In the genomic region with DNA sequence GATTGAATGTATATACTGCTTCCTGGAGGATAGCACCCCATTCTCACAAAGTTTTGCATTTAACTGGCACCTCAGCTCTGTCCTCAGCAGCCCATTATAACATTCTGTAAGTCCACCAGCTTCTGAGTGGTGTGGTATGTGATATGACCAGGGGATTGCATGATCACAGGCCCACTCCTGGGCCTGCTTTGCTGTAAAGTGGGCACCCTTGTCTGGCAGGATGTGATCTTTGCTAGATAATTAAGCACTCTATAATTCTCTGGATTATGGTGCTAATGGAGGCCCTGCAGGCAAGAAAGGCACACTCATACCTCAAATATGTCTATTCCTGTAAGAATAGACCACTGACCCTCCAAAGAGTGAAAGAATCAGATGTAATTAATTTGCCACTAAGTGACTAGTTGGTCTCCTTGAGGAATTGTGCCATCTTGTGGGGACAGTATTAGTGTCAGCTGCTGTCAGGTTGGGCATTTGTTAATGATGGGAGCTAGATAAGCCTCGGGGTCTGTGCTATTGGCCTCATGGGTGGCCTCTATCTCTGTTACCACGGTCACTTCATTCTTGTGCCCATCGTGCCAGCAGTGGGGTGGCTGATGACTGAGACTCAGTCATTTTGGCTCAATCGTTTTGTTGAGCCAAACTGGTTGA, we compare ENCODE assay signal across 9 cellular contexts. TPM values are rescaled to one million over a fixed set of nuclear protein-coding genes. Genes with fewer than 3 reads are reported as not detected.
A peak's percentile ranks its signal among the peaks of the same experiment; 100 is the strongest.
DNase-seq lines count a peak whose midpoint lies in the region; ATAC-seq and TF ChIP-seq lines count a peak whose summit lies in the region.
"Had no signal": no experiment of that assay in that cellular context is flagged by ENCODE, and none has a peak within 500 bp of the region (broad histone marks: within the 10 kb centered on the region; RNA-seq: fewer than 3 reads in every experiment).

No MANE protein-coding gene starts in this region.

- peak; percentile 65 for ATAC-seq in HG02798 (IDR thresholded peaks at IDR 0.05; ENCODE audit: poor library complexity, unreplicated experiment)
- peak; percentile 44 for ATAC-seq in naive thymus-derived CD4-positive, alpha-beta T cell

- no peaks in the 10 kb centered on the region for H3K79me2 ChIP-seq in trophoblast cell (ENCODE audit: control insufficient read depth, insufficient read depth, low read length, poor library complexity)

- H3K27me3 ChIP-seq in naive thymus-derived CD4-positive, alpha-beta T cell (ENCODE audit: control insufficient read depth in 2 of 2, insufficient read depth in 2 of 2, low read length in 2 of 2), result no peaks in the 10 kb centered on the region
- H3K27me3 ChIP-seq in trophoblast cell (ENCODE audit: insufficient read depth, low read length), result no peaks in the 10 kb centered on the region

- H4K12ac ChIP-seq in trophoblast cell (ENCODE audit: low read depth, low read length), result no peak overlapping the region

- WGBS in trophoblast cell (ENCODE audit: extremely low coverage, insufficient coverage, insufficient read length), result no CpG with 5 or more reads among the region's 4 CpGs

- H3K4me3 ChIP-seq in choroid plexus epithelial cell (ENCODE audit: low read depth, low read length), result no peak overlapping the region
- H3K4me3 ChIP-seq in naive thymus-derived CD4-positive, alpha-beta T cell (ENCODE audit: low read length), result no peak overlapping the region
- no peak overlapping the region for H3K4me3 ChIP-seq in trophoblast cell (ENCODE audit: low read depth, low read length)

- no peak overlapping the region for H3K27ac ChIP-seq in naive thymus-derived CD4-positive, alpha-beta T cell (ENCODE audit: low read depth, low read length)
- H3K27ac ChIP-seq in trophoblast cell (ENCODE audit: low read depth, low read length), result no peak overlapping the region

- no peaks in the 10 kb centered on the region for H3K4me1 Mint-ChIP-seq in naive thymus-derived CD4-positive, alpha-beta T cell

- peaks cover 0 to 10% (median 7%) of the 10 kb centered on the region in 5 donors for H3K27me3 Mint-ChIP-seq in naive thymus-derived CD4-positive, alpha-beta T cell
- H3K27me3 Mint-ChIP-seq: stimulated activated naive CD8-positive, alpha-beta T cell treated with anti-CD3 and anti-CD28 coated beads, Interleukin-15, Interleukin-2, amounts not matched to agents 100 ng/mL and 50 ng/mL, for 24 hours had no signal

- no peak overlapping the region for H3K18ac ChIP-seq in trophoblast cell (ENCODE audit: low read length)

- H2BK120ac ChIP-seq in trophoblast cell (ENCODE audit: insufficient read depth, low read length, poor library complexity), result no peak overlapping the region

- no peak overlapping the region for H3K27ac Mint-ChIP-seq in naive thymus-derived CD4-positive, alpha-beta T cell
- H3K27ac Mint-ChIP-seq: stimulated activated naive CD8-positive, alpha-beta T cell treated with anti-CD3 and anti-CD28 coated beads, Interleukin-15, Interleukin-2, amounts not matched to agents 100 ng/mL and 50 ng/mL, for 24 hours had no signal

- H3K4me1 ChIP-seq in naive thymus-derived CD4-positive, alpha-beta T cell (ENCODE audit: control insufficient read depth in 2 of 2, insufficient read depth in 2 of 2, low read length in 2 of 2), result no peaks in the 10 kb centered on the region
- no peaks in the 10 kb centered on the region for H3K4me1 ChIP-seq in trophoblast cell (ENCODE audit: control insufficient read depth in 1 of 2, insufficient read depth in 2 of 2, low read length in 2 of 2)

- H2AFZ ChIP-seq in trophoblast cell (ENCODE audit: insufficient read depth, low read length, poor library complexity), result no peak overlapping the region

- H3K36me3 ChIP-seq in naive thymus-derived CD4-positive, alpha-beta T cell (ENCODE audit: control insufficient read depth in 2 of 3, insufficient read depth in 3 of 3, low read length in 3 of 3), result no peaks in the 10 kb centered on the region
- no peaks in the 10 kb centered on the region for H3K36me3 ChIP-seq in trophoblast cell (ENCODE audit: control insufficient read depth in 1 of 2, insufficient read depth in 2 of 2, low read length in 2 of 2)

- H3K9me3 Mint-ChIP-seq in naive thymus-derived CD4-positive, alpha-beta T cell, result no peaks in the 10 kb centered on the region
- H3K9me3 Mint-ChIP-seq: stimulated activated naive CD8-positive, alpha-beta T cell treated with anti-CD3 and anti-CD28 coated beads, Interleukin-15, Interleukin-2, amounts not matched to agents 100 ng/mL and 50 ng/mL, for 24 hours had no signal

- H3K36me3 Mint-ChIP-seq in naive thymus-derived CD4-positive, alpha-beta T cell, result no peaks in the 10 kb centered on the region

- TF ChIP-seq CTCF in GM12872 (IDR thresholded peaks at IDR 0.05; ENCODE audit: insufficient read depth, low read depth, low read length), result peak; percentile 57
- TF ChIP-seq CTCF in choroid plexus epithelial cell (conservative IDR thresholded peaks at IDR 0.05; ENCODE audit: low read depth, low read length), result peak; percentile 55

- H2BK5ac ChIP-seq in trophoblast cell (ENCODE audit: low read depth, low read length, poor library complexity), result no peak overlapping the region

- no peak overlapping the region for H3K23ac ChIP-seq in trophoblast cell (ENCODE audit: low read length)

- H2AK5ac ChIP-seq in trophoblast cell (ENCODE audit: low read length), result no peak overlapping the region

- no peak overlapping the region for H3K4ac ChIP-seq in trophoblast cell (ENCODE audit: low read depth, low read length)

- no peak overlapping the region for H4K91ac ChIP-seq in trophoblast cell (ENCODE audit: low read depth, low read length)

- no peak overlapping the region for H3K9ac ChIP-seq in trophoblast cell (ENCODE audit: low read length)

- H3K14ac ChIP-seq in trophoblast cell (ENCODE audit: low read length), result no peak overlapping the region

- H3K9me3 ChIP-seq in naive thymus-derived CD4-positive, alpha-beta T cell (ENCODE audit: control insufficient read depth in 2 of 3, low read length in 3 of 3), result no peaks in the 10 kb centered on the region
- H3K9me3 ChIP-seq in trophoblast cell (ENCODE audit: insufficient read depth, low read depth, low read length), result no peaks in the 10 kb centered on the region

- intact Hi-C loops in naive thymus-derived CD4-positive, alpha-beta T cell (cut with micrococcal nuclease), result loop anchor here (1.0 to 5.0 kb wide), 3 partner anchors 47 to 382 kb away; no protein-coding TSS in a partner anchor

- no peak overlapping the region for H3K4me2 ChIP-seq in trophoblast cell (ENCODE audit: low read length)

- DNase-seq in AG20443 (ENCODE audit: low spot score) (peak; percentile 43), NCI-H748 (lab: John Stamatoyannopoulos, UW; ENCODE audit: unreplicated experiment) (peak; percentile 66), choroid plexus epithelial cell (ENCODE audit: low read depth) (peak; percentile 79), SHP77 treated with DMSO at 0.1 percent for 48 hours (lab: John Stamatoyannopoulos, UW) (no peak), trophoblast cell (no peak)
- DNase-seq in naive thymus-derived CD4-positive, alpha-beta T cell, result peak in 4 of 9 donors; percentile 8 to 25 (median 16)

- POLR2A ChIA-PET in naive thymus-derived CD4-positive, alpha-beta T cell (lab: Charles Lee), result no interaction called here

- no peak overlapping the region for H4K8ac ChIP-seq in trophoblast cell (ENCODE audit: low read depth, low read length)

- H2BK12ac ChIP-seq in trophoblast cell (ENCODE audit: low read length), result no peak overlapping the region

- no peaks in the 10 kb centered on the region for H3K79me1 ChIP-seq in trophoblast cell (ENCODE audit: low read length)

- H3K4me3 Mint-ChIP-seq in naive thymus-derived CD4-positive, alpha-beta T cell, result no peak overlapping the region
- H3K4me3 Mint-ChIP-seq: stimulated activated naive CD8-positive, alpha-beta T cell treated with anti-CD3 and anti-CD28 coated beads, Interleukin-15, Interleukin-2, amounts not matched to agents 100 ng/mL and 50 ng/mL, for 24 hours had no signal

- CTCF ChIA-PET in naive thymus-derived CD4-positive, alpha-beta T cell (lab: Charles Lee), result interaction anchor here (1.0 kb wide), 1 partner anchor 372 kb away, joined by 3 read pairs; no protein-coding TSS in a partner anchor

RNA-seq across cellular contexts. Expression of a gene that starts 2.2 kb away (rescaled TPM):
- total RNA-seq in naive thymus-derived CD4-positive, alpha-beta T cell, result not detected
- not detected for polyA plus RNA-seq in naive thymus-derived CD4-positive, alpha-beta T cell
- not detected in 2 replicates for polyA plus RNA-seq in trophoblast cell (2013)

RNA-seq across cellular contexts. Expression of a gene that starts 11.5 kb away (rescaled TPM):
- 10 to 100 TPM in 4 of 5 experiments, 1 to 10 TPM in 1; 9.5 to 24.8 (median 10.3) TPM for total RNA-seq in naive thymus-derived CD4-positive, alpha-beta T cell
- 10 to 100 TPM; 16.4 to 18.6 TPM for polyA plus RNA-seq in naive thymus-derived CD4-positive, alpha-beta T cell
- 79.3 and 85.2 TPM in 2 replicates for polyA plus RNA-seq in trophoblast cell (2013)

RNA-seq across cellular contexts. Expression of a gene that starts 23.7 kb away (rescaled TPM):
- under 1 TPM in 1 of 5 experiments, not detected in 4; 0.49 TPM for total RNA-seq in naive thymus-derived CD4-positive, alpha-beta T cell
- not detected for polyA plus RNA-seq in naive thymus-derived CD4-positive, alpha-beta T cell
- polyA plus RNA-seq in trophoblast cell (2013), result 0.07 and 0.08 TPM in 2 replicates

RNA-seq across cellular contexts. Expression of a gene that starts 43.9 kb away (rescaled TPM):
- total RNA-seq in naive thymus-derived CD4-positive, alpha-beta T cell, result under 1 TPM; 0.17 to 0.41 (median 0.34) TPM
- under 1 TPM in 1 of 2 donors, not detected in 1; 0.15 TPM for polyA plus RNA-seq in naive thymus-derived CD4-positive, alpha-beta T cell
- 0.07 and 0.08 TPM in 2 replicates for polyA plus RNA-seq in trophoblast cell (2013)

Comparison
In these comparisons a context has a peak if more than half of its experiments do, and no peak if none do; other contexts are left out.
1. DNase-seq: peak in AG20443 (single experiment), NCI-H748 (single experiment) and choroid plexus epithelial cell (single experiment); none in SHP77 treated with DMSO at 0.1 percent for 48 hours (single experiment) and trophoblast cell (0 of 2).